ENCODE assay signal across 10 cellular contexts in the genomic region with DNA sequence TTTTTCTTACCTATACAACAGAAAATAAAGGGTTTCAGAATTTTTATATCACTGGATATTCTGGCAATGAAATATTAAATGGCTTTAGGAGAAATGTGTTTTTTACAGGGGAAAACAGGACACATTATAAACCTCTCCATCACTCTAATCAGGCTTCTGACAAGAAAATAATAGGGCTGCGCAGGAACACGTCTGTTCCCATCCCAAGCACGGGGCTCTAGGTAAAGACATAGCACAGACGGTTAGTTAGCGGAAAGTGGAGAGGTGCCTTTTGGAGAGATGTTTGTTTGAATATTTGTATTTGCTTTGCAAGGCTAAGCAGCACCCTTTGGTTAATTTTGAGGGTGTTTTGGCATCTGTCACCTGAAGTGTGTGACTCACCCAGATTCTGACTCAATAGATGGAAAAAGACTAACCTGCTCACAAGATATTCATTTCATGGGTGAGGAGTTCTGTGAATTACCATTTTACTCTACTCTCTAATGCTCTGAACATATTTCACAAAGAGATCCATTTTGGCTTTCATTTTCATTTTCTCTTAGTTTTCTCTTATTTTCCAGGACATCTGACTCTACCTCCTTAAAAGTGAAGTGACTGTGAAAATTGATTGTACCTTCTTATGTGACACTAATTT.
DNase-seq lines count a peak whose midpoint lies in the region; ATAC-seq and TF ChIP-seq lines count a peak whose summit lies in the region.
"Had no signal": no experiment of that assay in that cellular context is flagged by ENCODE, and none has a peak within 500 bp of the region (broad histone marks: within the 10 kb centered on the region; RNA-seq: fewer than 3 reads in every experiment).

No MANE protein-coding gene starts in this region.

- H3K4me3 ChIP-seq in smooth muscle cell = no peak overlapping the region

- no peak overlapping the region for H3K4me2 ChIP-seq in smooth muscle cell

- no peak overlapping the region for H3K9ac ChIP-seq in smooth muscle cell (ENCODE audit: low read depth)

- DNase-seq in activated T-cell treated with anti-CD3 and anti-CD28 coated beads, Interleukin-2, amount 50 U/mL, for 24 hours = peak; percentile 44
- no peak for DNase-seq in activated T-cell treated with anti-CD3 and anti-CD28 coated beads for 4 hours
- peak; percentile 34 for DNase-seq in activated CD4-positive, alpha-beta memory T cell treated with anti-CD3 and anti-CD28 coated beads for 36 hours
- no peak for DNase-seq in smooth muscle cell (lab: John Stamatoyannopoulos, UW; ENCODE audit: unreplicated experiment)
- no peak for DNase-seq in DMS 273 treated with DMSO at 0.1 percent for 48 hours (lab: John Stamatoyannopoulos, UW)
- DNase-seq in CD14-positive monocyte (ENCODE audit: low spot score) = no peak
- no peak for DNase-seq in NCI-H524 treated with DMSO at 0.1 percent for 48 hours (lab: John Stamatoyannopoulos, UW)
- DNase-seq: AML-193, NCI-H526 had no signal

- no peak overlapping the region for H2AFZ ChIP-seq in smooth muscle cell (ENCODE audit: low read depth)

- no peaks in the 10 kb centered on the region for H3K9me3 ChIP-seq in smooth muscle cell (replicated peaks; ENCODE audit: low read depth)

- no peaks in the 10 kb centered on the region for H3K79me2 ChIP-seq in smooth muscle cell (ENCODE audit: low read depth)

- H3K4me1 ChIP-seq in smooth muscle cell (ENCODE audit: low read depth) = peaks cover 37% of the 10 kb centered on the region

- ATAC-seq in HG03354 (IDR thresholded peaks at IDR 0.05; ENCODE audit: poor library complexity, severe bottlenecking, unreplicated experiment) = peak; percentile 59

- no peaks in the 10 kb centered on the region for H3K27me3 ChIP-seq in smooth muscle cell (ENCODE audit: low read depth)

- H3K27me3 Mint-ChIP-seq in activated T-cell treated with anti-CD3 and anti-CD28 coated beads, Interleukin-2, amount 50 U/mL, for 24 hours = peaks cover 2% of the 10 kb centered on the region
- H3K27me3 Mint-ChIP-seq in activated CD4-positive, alpha-beta memory T cell treated with anti-CD3 and anti-CD28 coated beads for 36 hours = no peaks in the 10 kb centered on the region
- H3K27me3 Mint-ChIP-seq in CD14-positive monocyte (ENCODE audit: low read depth in 3 of 3) = peaks cover 0 to 2% (median 1%) of the 10 kb centered on the region in 3 donors

- H3K4me3 Mint-ChIP-seq in activated T-cell treated with anti-CD3 and anti-CD28 coated beads, Interleukin-2, amount 50 U/mL, for 24 hours = peak overlapping the region; percentile 56
- peak overlapping the region; percentile 62 for H3K4me3 Mint-ChIP-seq in activated CD4-positive, alpha-beta memory T cell treated with anti-CD3 and anti-CD28 coated beads for 36 hours
- H3K4me3 Mint-ChIP-seq in CD14-positive monocyte = no peak overlapping the region

- peak overlapping the region; percentile 99 for H3K27ac Mint-ChIP-seq in activated T-cell treated with anti-CD3 and anti-CD28 coated beads, Interleukin-2, amount 50 U/mL, for 24 hours
- H3K27ac Mint-ChIP-seq in activated CD4-positive, alpha-beta memory T cell treated with anti-CD3 and anti-CD28 coated beads for 36 hours = peak overlapping the region; percentile 96
- H3K27ac Mint-ChIP-seq in CD14-positive monocyte = no peak overlapping the region

- H3K36me3 ChIP-seq in smooth muscle cell (ENCODE audit: low read depth) = no peaks in the 10 kb centered on the region

- H3F3A ChIP-seq in smooth muscle cell (ENCODE audit: low read depth) = peaks cover 9% of the 10 kb centered on the region

- WGBS in smooth muscle cell (ENCODE audit: low lambda C conversion rate) = 79% methylated on average over 5 of the region's 5 CpGs

- H3K4me1 Mint-ChIP-seq in activated T-cell treated with anti-CD3 and anti-CD28 coated beads, Interleukin-2, amount 50 U/mL, for 24 hours (ENCODE audit: low read depth) = peaks cover 41% of the 10 kb centered on the region
- H3K4me1 Mint-ChIP-seq in activated CD4-positive, alpha-beta memory T cell treated with anti-CD3 and anti-CD28 coated beads for 36 hours (ENCODE audit: low read depth) = peaks cover 32% of the 10 kb centered on the region
- peaks cover 8% of the 10 kb centered on the region for H3K4me1 Mint-ChIP-seq in CD14-positive monocyte

- H3K27ac ChIP-seq in smooth muscle cell (ENCODE audit: low read depth) = peak overlapping the region; percentile 90

- intact Hi-C loops in activated CD4-positive, alpha-beta memory T cell treated with anti-CD3 and anti-CD28 coated beads for 36 hours (cut with micrococcal nuclease) = loop anchor here (1.0 to 10.0 kb wide), 18 partner anchors 15 to 1457 kb away; no protein-coding TSS in a partner anchor
- intact Hi-C loops in CD14-positive monocyte (cut with micrococcal nuclease) = loop anchor here in 1 of 2 donors (10.0 kb wide), 1 partner anchor 867 kb away; a partner anchor contains a TSS

- CTCF ChIA-PET in activated CD4-positive, alpha-beta memory T cell treated with anti-CD3 and anti-CD28 coated beads for 36 hours (lab: Charles Lee) = interaction anchor here (1.0 to 2.1 kb wide), 3 partner anchors 869 to 1458 kb away, joined by 3 to 7 read pairs (median 4); no protein-coding TSS in a partner anchor

- no peaks in the 10 kb centered on the region for H4K20me1 ChIP-seq in smooth muscle cell (ENCODE audit: low read depth)

- H3K9me3 Mint-ChIP-seq in activated T-cell treated with anti-CD3 and anti-CD28 coated beads, Interleukin-2, amount 50 U/mL, for 24 hours = no peaks in the 10 kb centered on the region
- H3K9me3 Mint-ChIP-seq in activated CD4-positive, alpha-beta memory T cell treated with anti-CD3 and anti-CD28 coated beads for 36 hours = no peaks in the 10 kb centered on the region
- H3K9me3 Mint-ChIP-seq in CD14-positive monocyte = no peaks in the 10 kb centered on the region

- no peaks in the 10 kb centered on the region for H3K36me3 Mint-ChIP-seq in activated T-cell treated with anti-CD3 and anti-CD28 coated beads, Interleukin-2, amount 50 U/mL, for 24 hours (ENCODE audit: low read depth)
- no peaks in the 10 kb centered on the region for H3K36me3 Mint-ChIP-seq in activated CD4-positive, alpha-beta memory T cell treated with anti-CD3 and anti-CD28 coated beads for 36 hours
- H3K36me3 Mint-ChIP-seq in CD14-positive monocyte = no peaks in the 10 kb centered on the region

- POLR2A ChIA-PET in activated CD4-positive, alpha-beta memory T cell treated with anti-CD3 and anti-CD28 coated beads for 36 hours (lab: Charles Lee) = interaction anchor here (1.0 to 1.1 kb wide), 2 partner anchors 35 to 866 kb away, joined by 4 to 8 read pairs; a partner anchor contains a TSS

- TF ChIP-seq CTCF in smooth muscle cell (IDR thresholded peaks at IDR 0.05; ENCODE audit: borderline replicate concordance, insufficient read depth, poor library complexity, severe bottlenecking) = no peak
- TF ChIP-seq CTCF in CD14-positive monocyte (IDR thresholded peaks at IDR 0.05) = no peak

Comparison
In these comparisons a context has a peak if more than half of its experiments do, and no peak if none do; other contexts are left out.
1. DNase-seq: peak in activated T-cell treated with anti-CD3 and anti-CD28 coated beads, Interleukin-2, amount 50 U/mL, for 24 hours (single experiment) and activated CD4-positive, alpha-beta memory T cell treated with anti-CD3 and anti-CD28 coated beads for 36 hours (single experiment); none in activated T-cell treated with anti-CD3 and anti-CD28 coated beads for 4 hours (single experiment), smooth muscle cell (single experiment), DMS 273 treated with DMSO at 0.1 percent for 48 hours (single experiment), CD14-positive monocyte (single experiment) and NCI-H524 treated with DMSO at 0.1 percent for 48 hours (single experiment).
2. H3K27ac Mint-ChIP-seq: peak in activated T-cell treated with anti-CD3 and anti-CD28 coated beads, Interleukin-2, amount 50 U/mL, for 24 hours (single experiment) and activated CD4-positive, alpha-beta memory T cell treated with anti-CD3 and anti-CD28 coated beads for 36 hours (single experiment); none in CD14-positive monocyte (0 of 7).
3. H3K4me3 Mint-ChIP-seq: peak in activated T-cell treated with anti-CD3 and anti-CD28 coated beads, Interleukin-2, amount 50 U/mL, for 24 hours (single experiment) and activated CD4-positive, alpha-beta memory T cell treated with anti-CD3 and anti-CD28 coated beads for 36 hours (single experiment); none in CD14-positive monocyte (0 of 2).